Comparison of ENCODE assay signal across 11 cellular contexts in the genomic region with DNA sequence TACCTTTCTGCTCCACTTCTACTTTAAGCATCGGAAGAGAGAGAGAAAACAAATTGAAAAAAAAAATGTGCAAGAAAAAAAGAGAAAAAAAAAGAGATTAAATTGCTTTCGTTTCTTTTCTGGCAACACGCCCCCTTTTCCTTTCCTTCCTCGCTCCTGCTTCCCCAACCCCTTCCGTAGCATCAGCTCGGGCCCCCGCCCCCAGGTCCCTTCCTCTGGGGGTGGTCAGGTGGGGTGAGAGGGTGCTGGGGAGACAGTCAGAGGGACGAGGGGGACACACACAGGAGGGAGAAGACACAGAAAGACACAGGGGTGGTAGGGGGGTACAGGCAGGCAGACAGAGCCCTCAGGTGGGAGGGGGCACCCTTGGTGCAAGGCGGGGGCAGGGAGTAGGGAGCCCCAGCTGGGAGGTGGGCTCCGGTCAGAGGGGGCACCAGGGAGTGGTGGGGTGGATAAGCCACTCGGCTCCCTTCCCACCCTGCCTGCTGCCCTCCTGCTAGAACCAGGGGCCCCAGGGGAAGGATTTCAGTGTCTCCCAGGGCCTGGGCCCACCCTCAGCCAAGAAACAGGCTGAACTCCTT. TPM values are rescaled to one million over a fixed set of nuclear protein-coding genes. Genes with fewer than 3 reads are reported as not detected.
DNase-seq lines count a peak whose midpoint lies in the region; ATAC-seq and TF ChIP-seq lines count a peak whose summit lies in the region.
"Had no signal": no experiment of that assay in that cellular context is flagged by ENCODE, and none has a peak within 500 bp of the region (broad histone marks: within the 10 kb centered on the region; RNA-seq: fewer than 3 reads in every experiment).

No MANE protein-coding gene starts in this region.

- H3K4me3 Mint-ChIP-seq in activated naive CD8-positive, alpha-beta T cell treated with anti-CD3 and anti-CD28 coated beads, Interleukin-2, amount 50 U/mL, for 24 hours: peak overlapping the region; percentile 64
- peak overlapping the region; percentile 75 to 97 (median 88) for H3K4me3 Mint-ChIP-seq in naive thymus-derived CD4-positive, alpha-beta T cell

- intact Hi-C loops in heart right ventricle (cut with DNase I) (loop anchor here in 1 of 10 donors (1.0 kb wide), 1 partner anchor 21 kb away; no protein-coding TSS in a partner anchor), cardiac septum (cut with DNase I) (no loop called here)
- intact Hi-C loops in naive thymus-derived CD4-positive, alpha-beta T cell (cut with micrococcal nuclease): loop anchor here (1.0 to 2.0 kb wide), 3 partner anchors 18 to 30 kb away; no protein-coding TSS in a partner anchor

- peak overlapping the region; percentile 65 for H3K27ac Mint-ChIP-seq in activated naive CD8-positive, alpha-beta T cell treated with anti-CD3 and anti-CD28 coated beads, Interleukin-2, amount 50 U/mL, for 24 hours
- H3K27ac Mint-ChIP-seq in naive thymus-derived CD4-positive, alpha-beta T cell: peak overlapping the region; percentile 77 to 97 (median 94)

- 46 to 61% methylated on average over 8 to 11 of the region's 11 CpGs for WGBS in heart right ventricle, 2 donors

- H3K4me1 Mint-ChIP-seq in activated naive CD8-positive, alpha-beta T cell treated with anti-CD3 and anti-CD28 coated beads, Interleukin-2, amount 50 U/mL, for 24 hours: peaks cover 20% of the 10 kb centered on the region
- peaks cover 18 to 31% (median 26%) of the 10 kb centered on the region in 7 donors for H3K4me1 Mint-ChIP-seq in naive thymus-derived CD4-positive, alpha-beta T cell

- H3K27me3 ChIP-seq in heart right ventricle: no peaks in the 10 kb centered on the region
- no peaks in the 10 kb centered on the region for H3K27me3 ChIP-seq in naive thymus-derived CD4-positive, alpha-beta T cell (ENCODE audit: control insufficient read depth in 2 of 2, insufficient read depth in 2 of 2, low read length in 2 of 2)
- H3K27me3 ChIP-seq: body of pancreas had no signal

- peak overlapping the region in 6 of 10 donors; percentile 14 to 37 (median 21) for H3K4me3 ChIP-seq in heart right ventricle
- H3K4me3 ChIP-seq in naive thymus-derived CD4-positive, alpha-beta T cell (ENCODE audit: low read length): peak overlapping the region; percentile 50
- H3K4me3 ChIP-seq: body of pancreas had no signal

- H3K9me3 Mint-ChIP-seq in activated naive CD8-positive, alpha-beta T cell treated with anti-CD3 and anti-CD28 coated beads, Interleukin-2, amount 50 U/mL, for 24 hours: no peaks in the 10 kb centered on the region
- peaks cover 0 to 3% (median 0%) of the 10 kb centered on the region in 11 donors for H3K9me3 Mint-ChIP-seq in naive thymus-derived CD4-positive, alpha-beta T cell

- POLR2A ChIA-PET in naive thymus-derived CD4-positive, alpha-beta T cell (lab: Charles Lee): interaction anchor here (0.6 to 3.0 kb wide), 11 partner anchors 8 to 189 kb away, joined by 3 to 22 read pairs (median 5); a partner anchor contains a TSS

- H3K4me1 ChIP-seq in heart right ventricle: peaks cover 0 to 24% (median 13%) of the 10 kb centered on the region in 9 donors
- peaks cover 11 to 15% of the 10 kb centered on the region in 2 donors for H3K4me1 ChIP-seq in naive thymus-derived CD4-positive, alpha-beta T cell (ENCODE audit: control insufficient read depth in 2 of 2, insufficient read depth in 2 of 2, low read length in 2 of 2)
- H3K4me1 ChIP-seq: body of pancreas had no signal

- ATAC-seq in heart right ventricle (peak in 4 of 8 donors; percentile 13 to 31 (median 22)), SK-N-SH treated with all-trans-retinoic acid at 6 μM for 48 hours (no peak)
- ATAC-seq in activated naive CD8-positive, alpha-beta T cell treated with anti-CD3 and anti-CD28 coated beads, Interleukin-2, amount 50 U/mL, for 24 hours: peak; percentile 13
- peak; percentile 19 for ATAC-seq in naive thymus-derived CD4-positive, alpha-beta T cell
- ATAC-seq: body of pancreas, Panc1 had no signal

- H3K27me3 Mint-ChIP-seq in activated naive CD8-positive, alpha-beta T cell treated with anti-CD3 and anti-CD28 coated beads, Interleukin-2, amount 50 U/mL, for 24 hours: no peaks in the 10 kb centered on the region
- no peaks in the 10 kb centered on the region for H3K27me3 Mint-ChIP-seq in naive thymus-derived CD4-positive, alpha-beta T cell

- TF ChIP-seq CTCF in heart right ventricle (IDR thresholded peaks at IDR 0.05): no peak

- CTCF ChIA-PET in naive thymus-derived CD4-positive, alpha-beta T cell (lab: Charles Lee): interaction anchor here (0.6 to 1.6 kb wide), 4 partner anchors 30 to 185 kb away, joined by 3 to 8 read pairs (median 4); a partner anchor contains a TSS

- peaks cover 4% of the 10 kb centered on the region for H3K36me3 Mint-ChIP-seq in activated naive CD8-positive, alpha-beta T cell treated with anti-CD3 and anti-CD28 coated beads, Interleukin-2, amount 50 U/mL, for 24 hours (ENCODE audit: low read depth)
- H3K36me3 Mint-ChIP-seq in naive thymus-derived CD4-positive, alpha-beta T cell: peaks cover 11 to 33% (median 15%) of the 10 kb centered on the region in 5 donors

- H3K27ac ChIP-seq in heart right ventricle: peak overlapping the region in 9 of 10 donors; percentile 39 to 65 (median 52)
- H3K27ac ChIP-seq in naive thymus-derived CD4-positive, alpha-beta T cell (ENCODE audit: low read depth, low read length): peak overlapping the region; percentile 68
- H3K27ac ChIP-seq: body of pancreas had no signal

- DNase-seq in heart right ventricle (no peak), cardiac septum (ENCODE audit: low spot score) (no peak), NCI-H2029 (lab: John Stamatoyannopoulos, UW) (no peak), cortex of kidney (lab: John Stamatoyannopoulos, UW) (no peak), NOMO-1 treated with dmso at 0.1 percent for 144 hours (lab: John Stamatoyannopoulos, UW; ENCODE audit: unreplicated experiment) (no peak)
- no peak for DNase-seq in activated naive CD8-positive, alpha-beta T cell treated with anti-CD3 and anti-CD28 coated beads, Interleukin-2, amount 50 U/mL, for 24 hours
- DNase-seq in naive thymus-derived CD4-positive, alpha-beta T cell: peak in 6 of 9 donors; percentile 11 to 42 (median 31)
- DNase-seq: body of pancreas, GOT3 had no signal

- H3K36me3 ChIP-seq in heart right ventricle: peaks cover 0 to 42% (median 9%) of the 10 kb centered on the region in 9 donors
- peaks cover 0 to 37% (median 3%) of the 10 kb centered on the region in 3 experiments for H3K36me3 ChIP-seq in naive thymus-derived CD4-positive, alpha-beta T cell (ENCODE audit: control insufficient read depth in 2 of 3, insufficient read depth in 3 of 3, low read length in 3 of 3)

- no peaks in the 10 kb centered on the region for H3K9me3 ChIP-seq in heart right ventricle
- no peaks in the 10 kb centered on the region for H3K9me3 ChIP-seq in naive thymus-derived CD4-positive, alpha-beta T cell (ENCODE audit: control insufficient read depth in 2 of 3, low read length in 3 of 3)
- H3K9me3 ChIP-seq: body of pancreas had no signal

TF ChIP-seq in SK-N-SH treated with all-trans-retinoic acid at 6 μM for 48 hours, 23 proteins besides CTCF, POLR2A, EP300 and RAD21:
- TF ChIP-seq CSDC2 (CRISPR knock-in tag; IDR thresholded peaks at IDR 0.05): no peak
- TF ChIP-seq ZC3H10 (CRISPR knock-in tag; IDR thresholded peaks at IDR 0.05): no peak
- no peak for TF ChIP-seq ISL1 (CRISPR knock-in tag; IDR thresholded peaks at IDR 0.05)
- TF ChIP-seq ZNF8 (CRISPR knock-in tag; IDR thresholded peaks at IDR 0.05): no peak
- no peak for TF ChIP-seq ZNF70 (CRISPR knock-in tag; IDR thresholded peaks at IDR 0.05)
- TF ChIP-seq, protein P1, sequence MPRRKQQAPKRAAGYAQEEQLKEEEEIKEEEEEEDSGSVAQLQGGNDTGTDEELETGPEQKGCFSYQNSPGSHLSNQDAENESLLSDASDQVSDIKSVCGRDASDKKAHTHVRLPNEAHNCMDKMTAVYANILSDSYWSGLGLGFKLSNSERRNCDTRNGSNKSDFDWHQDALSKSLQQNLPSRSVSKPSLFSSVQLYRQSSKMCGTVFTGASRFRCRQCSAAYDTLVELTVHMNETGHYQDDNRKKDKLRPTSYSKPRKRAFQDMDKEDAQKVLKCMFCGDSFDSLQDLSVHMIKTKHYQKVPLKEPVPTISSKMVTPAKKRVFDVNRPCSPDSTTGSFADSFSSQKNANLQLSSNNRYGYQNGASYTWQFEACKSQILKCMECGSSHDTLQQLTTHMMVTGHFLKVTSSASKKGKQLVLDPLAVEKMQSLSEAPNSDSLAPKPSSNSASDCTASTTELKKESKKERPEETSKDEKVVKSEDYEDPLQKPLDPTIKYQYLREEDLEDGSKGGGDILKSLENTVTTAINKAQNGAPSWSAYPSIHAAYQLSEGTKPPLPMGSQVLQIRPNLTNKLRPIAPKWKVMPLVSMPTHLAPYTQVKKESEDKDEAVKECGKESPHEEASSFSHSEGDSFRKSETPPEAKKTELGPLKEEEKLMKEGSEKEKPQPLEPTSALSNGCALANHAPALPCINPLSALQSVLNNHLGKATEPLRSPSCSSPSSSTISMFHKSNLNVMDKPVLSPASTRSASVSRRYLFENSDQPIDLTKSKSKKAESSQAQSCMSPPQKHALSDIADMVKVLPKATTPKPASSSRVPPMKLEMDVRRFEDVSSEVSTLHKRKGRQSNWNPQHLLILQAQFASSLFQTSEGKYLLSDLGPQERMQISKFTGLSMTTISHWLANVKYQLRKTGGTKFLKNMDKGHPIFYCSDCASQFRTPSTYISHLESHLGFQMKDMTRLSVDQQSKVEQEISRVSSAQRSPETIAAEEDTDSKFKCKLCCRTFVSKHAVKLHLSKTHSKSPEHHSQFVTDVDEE (CRISPR knock-in tag; IDR thresholded peaks at IDR 0.05): no peak
- TF ChIP-seq SNAI2 (CRISPR knock-in tag; IDR thresholded peaks at IDR 0.05): no peak
TF ChIP-seq in SK-N-SH treated with all-trans-retinoic acid at 6 μM for 48 hours: peak in this region for 0.

RNA-seq across cellular contexts. Expression of a gene that starts 30.7 kb away (rescaled TPM):
- total RNA-seq in heart right ventricle (1 to 10 TPM in 3 of 10 donors, under 1 TPM in 7; 0.17 to 5.6 (median 0.63) TPM), cardiac septum (0.70 TPM)
- under 1 TPM; 0.59 to 0.90 TPM for polyA plus RNA-seq in heart right ventricle
- total RNA-seq in naive thymus-derived CD4-positive, alpha-beta T cell: 10 to 100 TPM in 1 of 5 experiments, 1 to 10 TPM in 3, under 1 TPM in 1; 0.98 to 79.0 (median 2.1) TPM
- 1 to 10 TPM; 2.4 to 4.5 TPM for polyA plus RNA-seq in naive thymus-derived CD4-positive, alpha-beta T cell

RNA-seq across cellular contexts. Expression of a gene that starts 38.9 kb away (rescaled TPM):
- total RNA-seq in heart right ventricle: 10 to 100 TPM in 9 of 10 donors, 1 to 10 TPM in 1; 9.0 to 31.9 (median 13.1) TPM
- polyA plus RNA-seq in heart right ventricle: 10 to 100 TPM in 1 of 2 donors, 1 to 10 TPM in 1; 5.1 to 12.5 TPM
- 7.9 TPM for total RNA-seq in cardiac septum
- 10 to 100 TPM; 12.4 to 39.4 (median 37.8) TPM for total RNA-seq in naive thymus-derived CD4-positive, alpha-beta T cell
- polyA plus RNA-seq in naive thymus-derived CD4-positive, alpha-beta T cell: 1 to 10 TPM in 1 of 2 donors, under 1 TPM in 1; 0.72 to 3.0 TPM

RNA-seq across cellular contexts. Expression of a gene that starts 49.5 kb away (rescaled TPM):
- total RNA-seq in heart right ventricle: 100 to 1,000 TPM; 473 to 691 (median 518) TPM
- 100 to 1,000 TPM; 196 to 214 TPM for polyA plus RNA-seq in heart right ventricle
- 487 TPM for total RNA-seq in cardiac septum
- 100 to 1,000 TPM in 1 of 5 experiments, 10 to 100 TPM in 4; 41.3 to 101 (median 63.1) TPM for total RNA-seq in naive thymus-derived CD4-positive, alpha-beta T cell
- polyA plus RNA-seq in naive thymus-derived CD4-positive, alpha-beta T cell: 1 to 10 TPM; 1.9 to 2.2 TPM

Comparison
In these comparisons a context has a peak if more than half of its experiments do, and no peak if none do; other contexts are left out.
1. DNase-seq: peak in naive thymus-derived CD4-positive, alpha-beta T cell (6 of 9); none in heart right ventricle (0 of 2), cardiac septum (single experiment), activated naive CD8-positive, alpha-beta T cell treated with anti-CD3 and anti-CD28 coated beads, Interleukin-2, amount 50 U/mL, for 24 hours (single experiment), NCI-H2029 (single experiment), cortex of kidney (single experiment) and NOMO-1 treated with dmso at 0.1 percent for 144 hours (single experiment).